Comparison of ENCODE assay signal across 28 cellular contexts in genomic region chr5:33785571-33785970, GRCh38.
"Had no signal": no experiment of that assay in that cellular context is flagged by ENCODE, and none has a peak within 500 bp of the region (broad histone marks: within the 10 kb centered on the region; RNA-seq: fewer than 3 reads in every experiment).

No MANE protein-coding gene starts in this region.

- H3K79me2 ChIP-seq: parathyroid adenoma had no signal

- H3K27me3 ChIP-seq: neural progenitor cell, ovary, right lobe of liver, spleen, suprapubic skin, testis, tibial artery, transverse colon, upper lobe of right lung, uterus had no signal

- H3K9me3 ChIP-seq: ovary, suprapubic skin, testis, transverse colon, upper lobe of right lung, uterus had no signal

- H3K4me2 ChIP-seq: neural progenitor cell, smooth muscle cell had no signal

- H3K9ac ChIP-seq: neural progenitor cell, parathyroid adenoma had no signal

- H3K36me3 ChIP-seq: ovary, right lobe of liver, spleen, suprapubic skin, tibial artery, transverse colon, upper lobe of right lung, uterus had no signal

- H3K27ac ChIP-seq: neural progenitor cell, ovary, parathyroid adenoma, psoas muscle, right lobe of liver, skin epidermis, spleen, suprapubic skin, testis, tibial artery, transverse colon, upper lobe of right lung, uterus had no signal

- H2AFZ ChIP-seq: neural progenitor cell, parathyroid adenoma had no signal

- H3K4me1 ChIP-seq: neural progenitor cell, parathyroid adenoma, psoas muscle, right lobe of liver, spleen, suprapubic skin, testis, tibial artery, transverse colon, upper lobe of right lung, uterus had no signal

- H3K4me3 ChIP-seq: neural progenitor cell, ovary, psoas muscle, right lobe of liver, skin epidermis, smooth muscle cell, spleen, suprapubic skin, testis, tibial artery, transverse colon, upper lobe of right lung, uterus had no signal

- DNase-seq: natural killer cell; occipital lobe; ovary; posterior cingulate gyrus; psoas muscle; right cardiac atrium; right lobe of liver; spleen; stimulated activated CD4-positive, alpha-beta T cell treated with anti-CD3 and anti-CD28 coated beads, Interleukin-12 subunit alpha, Interleukin-12 subunit beta, amount 100 ng/mL, for 4 hours; stimulated activated CD4-positive, alpha-beta T cell treated with anti-CD3 and anti-CD28 coated beads, Interleukin-1b, Interleukin-23, amount 100 ng/mL, for 48 hours; stimulated activated CD4-positive, alpha-beta T cell treated with anti-CD3 and anti-CD28 coated beads, Interleukin-4, amount 100 ng/mL, for 1 hour; stimulated activated CD4-positive, alpha-beta T cell treated with anti-CD3 and anti-CD28 coated beads, Interleukin-4, amount 100 ng/mL, for 4 hours; stimulated activated CD8-positive, alpha-beta memory T cell treated with anti-CD3 and anti-CD28 coated beads, Interleukin-4, amount 100 ng/mL, for 48 hours; stimulated activated naive CD4-positive, alpha-beta T cell; stimulated activated naive CD8-positive, alpha-beta T cell treated with anti-CD3 and anti-CD28 coated beads, Interleukin-15, amount 100 ng/mL, for 72 hours; stimulated activated naive CD8-positive, alpha-beta T cell treated with anti-CD3 and anti-CD28 coated beads, Interleukin-15, Interleukin-2, amounts not matched to agents 100 U/mL and 50 U/mL, for 24 hours; substantia nigra; testis; tibial artery; transverse colon; upper lobe of right lung; uterus had no signal

- ATAC-seq: natural killer cell; psoas muscle; right cardiac atrium; right lobe of liver; stimulated activated memory B cell treated with anti-CD40 and anti-IgM and Interleukin-4, amounts not matched to agents 10 μg/mL and 1 μg/mL and 100 μg/mL, for 72 hours; stimulated activated naive CD8-positive, alpha-beta T cell treated with anti-CD3 and anti-CD28 coated beads, Interleukin-15, amount 100 ng/mL, for 72 hours; stimulated activated naive CD8-positive, alpha-beta T cell treated with anti-CD3 and anti-CD28 coated beads, Interleukin-15, Interleukin-2, amounts not matched to agents 100 U/mL and 50 U/mL, for 24 hours; upper lobe of right lung had no signal
